1 cellular context compared by ENCODE assay signal in genomic region chr9:5845147-5845531, GRCh38.
TF ChIP-seq lines count a peak whose summit lies in the region.

No MANE protein-coding gene starts in this region.

TF ChIP-seq in HepG2, 621 proteins besides CTCF, POLR2A, EP300 and RAD21 (continued from another document):
- no peak for TF ChIP-seq HIC2 (CRISPR knock-in tag; IDR thresholded peaks at IDR 0.05; ENCODE audit: low read depth)
- TF ChIP-seq ZNF121 (CRISPR knock-in tag; IDR thresholded peaks at IDR 0.05): peak; percentile 59; the same call in 1 of the 2 replicates
